13 cellular contexts compared by ENCODE assay signal in genomic region chr20:62362590-62362940, GRCh38. TPM values are rescaled to one million over a fixed set of nuclear protein-coding genes. Genes with fewer than 3 reads are reported as not detected.
DNase-seq lines count a peak whose midpoint lies in the region; ATAC-seq and TF ChIP-seq lines count a peak whose summit lies in the region.
"Had no signal": no experiment of that assay in that cellular context is flagged by ENCODE, and none has a peak within 500 bp of the region (broad histone marks: within the 10 kb centered on the region; RNA-seq: fewer than 3 reads in every experiment).

No MANE protein-coding gene starts in this region.

- H3K4me1 ChIP-seq in heart left ventricle (peaks cover 33 to 95% (median 82%) of the 10 kb centered on the region in 12 donors), endocrine pancreas (ENCODE audit: control insufficient read depth, insufficient read depth, low read length) (no peaks in the 10 kb centered on the region), uterus (peaks cover 0 to 24% of the 10 kb centered on the region in 2 donors)

- peak overlapping the region; percentile 4 for H3K9ac ChIP-seq in endocrine pancreas (ENCODE audit: control insufficient read depth, insufficient read depth, low read length)

- no peak overlapping the region for H3K4me3 ChIP-seq in heart left ventricle
- H3K4me3 ChIP-seq in endocrine pancreas (ENCODE audit: control insufficient read depth, insufficient read depth, low read length), result no peak overlapping the region
- no peak overlapping the region for H3K4me3 ChIP-seq in uterus
- H3K4me3 ChIP-seq: SJCRH30 had no signal

- peaks cover 0 to 17% (median 0%) of the 10 kb centered on the region in 9 donors for H3K27me3 ChIP-seq in heart left ventricle
- H3K27me3 ChIP-seq in endocrine pancreas (ENCODE audit: control insufficient read depth, insufficient read depth, low read length), result no peaks in the 10 kb centered on the region
- H3K27me3 ChIP-seq in uterus, result no peaks in the 10 kb centered on the region
- H3K27me3 ChIP-seq: SJCRH30 had no signal

- H3K9me3 ChIP-seq in heart left ventricle, result no peaks in the 10 kb centered on the region
- no peaks in the 10 kb centered on the region for H3K9me3 ChIP-seq in endocrine pancreas (ENCODE audit: control insufficient read depth, low read length)
- no peaks in the 10 kb centered on the region for H3K9me3 ChIP-seq in uterus
- H3K9me3 ChIP-seq: SJCRH30 had no signal

- TF ChIP-seq POLR2A in heart left ventricle (IDR thresholded peaks at IDR 0.05) (no peak), uterus (IDR thresholded peaks at IDR 0.05) (no peak)

- 62 to 74% (median 67%) methylated on average over 10 to 13 of the region's 13 CpGs for WGBS in heart left ventricle, 4 donors

- TF ChIP-seq CTCF in heart left ventricle (IDR thresholded peaks at IDR 0.05) (no peak), uterus (IDR thresholded peaks at IDR 0.05) (no peak)

- peak overlapping the region in 10 of 12 donors; percentile 15 to 97 (median 92) for H3K27ac ChIP-seq in heart left ventricle
- peak overlapping the region; percentile 83 to 84 for H3K27ac ChIP-seq in uterus
- H3K27ac ChIP-seq in substantia nigra (ENCODE audit: low read depth, low read length, poor library complexity, severe bottlenecking), result no peak overlapping the region
- H3K27ac ChIP-seq: SJCRH30 had no signal

- H3K36me3 ChIP-seq in heart left ventricle (peaks cover 0 to 15% (median 0%) of the 10 kb centered on the region in 9 donors), endocrine pancreas (ENCODE audit: control insufficient read depth, insufficient read depth, low read length) (no peaks in the 10 kb centered on the region), uterus (no peaks in the 10 kb centered on the region)
- H3K36me3 ChIP-seq: SJCRH30 had no signal

- ATAC-seq in heart left ventricle (no peak), Right ventricle myocardium inferior (no peak), HG03342 (IDR thresholded peaks at IDR 0.05; ENCODE audit: unreplicated experiment) (no peak)
- ATAC-seq: naive thymus-derived CD8-positive, alpha-beta T cell; stimulated activated naive CD8-positive, alpha-beta T cell treated with anti-CD3 and anti-CD28 coated beads, Interleukin-15, amount 100 ng/mL, for 72 hours had no signal

- intact Hi-C loops in heart left ventricle (cut with DNase I) (no loop called here), Right ventricle myocardium inferior (cut with DNase I) (no loop called here), uterus (cut with DNase I; ENCODE audit: low total_unique reads) (no loop called here)

- DNase-seq in heart left ventricle, result peak in 2 of 5 donors; percentile 24 to 51
- no peak for DNase-seq in Right ventricle myocardium inferior (ENCODE audit: missing footprints)
- peak; percentile 28 for DNase-seq in myocyte (ENCODE audit: low read depth)
- DNase-seq in uterus, result no peak
- no peak for DNase-seq in T1000 (lab: John Stamatoyannopoulos, UW)
- no peak for DNase-seq in substantia nigra (lab: John Stamatoyannopoulos, UW)
- DNase-seq: NCI-H1436; NCI-H748 treated with DMSO at 0.1 percent for 48 hours; stimulated activated naive CD8-positive, alpha-beta T cell treated with anti-CD3 and anti-CD28 coated beads, Interleukin-15, amount 100 ng/mL, for 72 hours had no signal

RNA-seq across cellular contexts. Expression of gene LAMA5, which starts 4.5 kb away (rescaled TPM):
- total RNA-seq in heart left ventricle (100 to 1,000 TPM in 1 of 9 donors, 10 to 100 TPM in 8; 57.4 to 107 (median 73.6) TPM), Right ventricle myocardium inferior (89.3 TPM), myocyte (90.5 and 173 TPM in 2 replicates), uterus (100 to 1,000 TPM in 2 of 4 donors, 10 to 100 TPM in 2; 50.6 to 375 (median 90.8) TPM)
- 100 to 1,000 TPM in 1 of 2 donors, 10 to 100 TPM in 1; 72.0 to 128 TPM for polyA plus RNA-seq in heart left ventricle
- polyA plus RNA-seq in myocyte (2012), result 82.7 TPM

RNA-seq across cellular contexts. Expression of gene RPS21, which starts 24.3 kb away (rescaled TPM):
- total RNA-seq in heart left ventricle (100 to 1,000 TPM; 434 to 831 (median 670) TPM), Right ventricle myocardium inferior (782 TPM), myocyte (610 and 2,016 TPM in 2 replicates), uterus (over 10,000 TPM in 1 of 4 donors, 1,000 to 10,000 TPM in 3; 1,151 to 14,756 (median 1,928) TPM)
- 1,000 to 10,000 TPM; 1,943 to 3,051 TPM for polyA plus RNA-seq in heart left ventricle
- 2,121 TPM for polyA plus RNA-seq in myocyte (2012)

RNA-seq across cellular contexts. Expression of gene CABLES2, which starts 44.5 kb away (rescaled TPM):
- total RNA-seq in heart left ventricle (10 to 100 TPM in 2 of 9 donors, 1 to 10 TPM in 7; 6.1 to 12.0 (median 8.8) TPM), Right ventricle myocardium inferior (18.1 TPM), myocyte (3.8 and 4.4 TPM in 2 replicates), uterus (10 to 100 TPM in 1 of 4 donors, 1 to 10 TPM in 2, under 1 TPM in 1; 0.29 to 10.6 (median 2.6) TPM)
- 10 to 100 TPM in 1 of 2 donors, 1 to 10 TPM in 1; 2.9 to 10.7 TPM for polyA plus RNA-seq in heart left ventricle
- polyA plus RNA-seq in myocyte (2012), result 4.1 TPM

RNA-seq across cellular contexts. Expression of gene ADRM1, which starts 59.8 kb away (rescaled TPM):
- total RNA-seq in heart left ventricle (100 to 1,000 TPM in 3 of 9 donors, 10 to 100 TPM in 6; 66.8 to 218 (median 79.8) TPM), Right ventricle myocardium inferior (73.9 TPM), myocyte (144 and 156 TPM in 2 replicates), uterus (10 to 100 TPM; 42.9 to 82.7 (median 60.9) TPM)
- 100 to 1,000 TPM in 1 of 2 donors, 10 to 100 TPM in 1; 87.2 to 187 TPM for polyA plus RNA-seq in heart left ventricle
- 152 TPM for polyA plus RNA-seq in myocyte (2012)
